8 cellular contexts compared by ENCODE assay signal in the genomic region with DNA sequence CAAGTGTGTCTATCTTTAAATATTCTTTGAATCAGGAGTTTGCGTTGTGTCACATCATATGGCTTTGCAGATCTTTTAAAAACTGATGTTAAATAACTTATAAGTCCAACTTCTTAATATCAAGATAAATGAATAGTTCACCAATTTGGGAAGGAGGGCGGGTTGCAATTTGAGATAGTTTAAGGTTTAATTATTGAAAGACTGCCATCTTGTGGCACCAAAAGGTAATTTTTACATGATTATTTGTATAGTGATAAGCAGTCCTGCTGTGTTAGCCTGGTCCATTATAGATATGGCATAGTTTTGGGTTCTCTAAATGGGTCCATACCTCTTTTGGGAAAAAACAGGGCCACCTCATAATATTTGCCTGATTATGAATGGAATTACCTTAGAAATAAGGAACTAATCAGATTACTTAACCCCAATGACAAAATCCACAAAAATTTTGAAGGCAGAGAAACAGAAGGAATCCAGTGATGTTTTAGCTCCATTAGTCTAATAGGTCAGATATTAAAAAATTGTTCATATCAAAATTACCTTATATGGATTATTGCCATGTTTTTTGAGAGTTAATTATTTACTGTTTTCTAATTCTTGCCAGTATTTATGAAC.
DNase-seq lines count a peak whose midpoint lies in the region; ATAC-seq and TF ChIP-seq lines count a peak whose summit lies in the region.

No MANE protein-coding gene starts in this region.

- H3K27me3 ChIP-seq in foreskin keratinocyte: no peaks in the 10 kb centered on the region
- H3K27me3 ChIP-seq in prostate gland (replicated peaks; ENCODE audit: insufficient read depth): no peaks in the 10 kb centered on the region

- no peak overlapping the region for H3K27ac ChIP-seq in foreskin keratinocyte
- H3K27ac ChIP-seq in prostate gland: no peak overlapping the region

- H3K9me3 ChIP-seq in prostate gland: no peaks in the 10 kb centered on the region

- 8% methylated on average over 2 of the region's 2 CpGs for WGBS in prostate gland

- TF ChIP-seq CTCF in foreskin keratinocyte (conservative IDR thresholded peaks at IDR 0.05): peak; percentile 73
- peak; percentile 45 to 78 (median 65) for TF ChIP-seq CTCF in prostate gland (IDR thresholded peaks at IDR 0.05)

- intact Hi-C loops in prostate gland (cut with DNase I): loop anchor here (5.0 to 10.0 kb wide), 2 partner anchors 125 to 1422 kb away; no protein-coding TSS in a partner anchor

- peak; percentile 63 for DNase-seq in DMS114 treated with DMSO at 0.1 percent for 48 hours (lab: John Stamatoyannopoulos, UW; ENCODE audit: unreplicated experiment)
- peak; percentile 56 for DNase-seq in NCI-H1105 (lab: John Stamatoyannopoulos, UW)
- peak; percentile 47 for DNase-seq in SKM-1 treated with dmso at 0.1 percent for 144 hours (lab: John Stamatoyannopoulos, UW; ENCODE audit: unreplicated experiment)
- DNase-seq in foreskin keratinocyte: peak in 1 of 2 donors; percentile 42
- peak; percentile 36 for DNase-seq in prostate gland (ENCODE audit: low spot score)
- DNase-seq in activated T-cell treated with anti-CD3 and anti-CD28 coated beads, Interleukin-2, amount 50 U/mL, for 48 hours: no peak

- no peak for TF ChIP-seq POLR2A in prostate gland (IDR thresholded peaks at IDR 0.05)

- no peaks in the 10 kb centered on the region for H3K36me3 ChIP-seq in prostate gland

- H3K4me1 ChIP-seq in foreskin keratinocyte: peaks cover 8% of the 10 kb centered on the region
- no peaks in the 10 kb centered on the region for H3K4me1 ChIP-seq in prostate gland (replicated peaks)

- no peak overlapping the region for H3K4me3 ChIP-seq in prostate gland

- ATAC-seq in GM21515 (IDR thresholded peaks at IDR 0.05; ENCODE audit: unreplicated experiment) (peak; percentile 78), foreskin keratinocyte (peak; percentile 71), HG03025 (IDR thresholded peaks at IDR 0.05; ENCODE audit: low FRiP score, unreplicated experiment) (no peak)

Comparison
In these comparisons a context has a peak if more than half of its experiments do, and no peak if none do; other contexts are left out.
1. DNase-seq: peak in DMS114 treated with DMSO at 0.1 percent for 48 hours (single experiment), NCI-H1105 (single experiment), SKM-1 treated with dmso at 0.1 percent for 144 hours (single experiment) and prostate gland (single experiment); none in activated T-cell treated with anti-CD3 and anti-CD28 coated beads, Interleukin-2, amount 50 U/mL, for 48 hours (0 of 2).